1 cellular context compared by ENCODE assay signal in genomic region chr17:41678411-41678906, GRCh38.
TF ChIP-seq lines count a peak whose summit lies in the region.

No MANE protein-coding gene starts in this region.

TF ChIP-seq in A549, 52 proteins besides CTCF, POLR2A, EP300 and RAD21 (continued from another document):
- peak; percentile 64; the same call in 1 of the 3 replicates for TF ChIP-seq BCL3 (IDR thresholded peaks at IDR 0.05)
- TF ChIP-seq HOXB5 (CRISPR knock-in tag; IDR thresholded peaks at IDR 0.05) = peak; percentile 86
- no peak for TF ChIP-seq NPAS2 (CRISPR knock-in tag; IDR thresholded peaks at IDR 0.05; ENCODE audit: borderline replicate concordance)
- TF ChIP-seq ESRRA (IDR thresholded peaks at IDR 0.05; ENCODE audit: borderline replicate concordance, low read length) = no peak
- TF ChIP-seq HMGXB4 (CRISPR knock-in tag; IDR thresholded peaks at IDR 0.05; ENCODE audit: borderline replicate concordance) = peak; percentile 86; the same call in 1 of the 2 replicates
- no peak for TF ChIP-seq HOXB13 (CRISPR knock-in tag; IDR thresholded peaks at IDR 0.05; ENCODE audit: low read depth)
- TF ChIP-seq RARB (CRISPR knock-in tag; IDR thresholded peaks at IDR 0.05) = peak; percentile 95
- TF ChIP-seq EHF (CRISPR knock-in tag; IDR thresholded peaks at IDR 0.05) = peak; percentile 78
- peak; percentile 99 for TF ChIP-seq FOSB (CRISPR knock-in tag; IDR thresholded peaks at IDR 0.05)
- peak; percentile 99 for TF ChIP-seq HOXA7 (CRISPR knock-in tag; IDR thresholded peaks at IDR 0.05)
